ENCODE assay signal across 1 cellular context in the genomic region with DNA sequence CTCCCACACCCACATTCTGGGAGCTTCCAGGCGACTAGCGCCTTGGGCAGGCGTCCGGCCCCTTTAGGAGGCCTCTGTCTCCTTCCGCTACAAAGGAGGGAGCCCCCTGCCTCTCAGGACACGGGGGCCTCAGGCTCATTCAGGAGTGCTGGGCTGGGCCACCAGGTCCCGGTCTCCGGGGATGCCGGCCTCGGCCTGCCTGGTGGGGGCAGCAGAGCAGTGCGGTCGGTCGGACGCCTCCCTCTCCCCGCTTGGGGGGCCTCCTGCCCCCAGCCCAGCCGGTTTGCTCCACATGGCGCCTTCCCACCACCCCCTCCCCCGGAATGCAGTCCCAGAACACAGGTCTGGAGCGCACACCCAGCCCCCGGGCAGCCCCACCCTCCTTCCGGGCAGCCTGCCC.
TF ChIP-seq lines count a peak whose summit lies in the region.

No MANE protein-coding gene starts in this region.

TF ChIP-seq in HepG2, 621 proteins besides CTCF, POLR2A, EP300 and RAD21:
- TF ChIP-seq ZNF776 (CRISPR knock-in tag; IDR thresholded peaks at IDR 0.05) (no peak), NFIB (CRISPR knock-in tag; IDR thresholded peaks at IDR 0.05; ENCODE audit: borderline replicate concordance) (no peak), ZNF143 (CRISPR knock-in tag; IDR thresholded peaks at IDR 0.05) (no peak), SOX5 (CRISPR knock-in tag; IDR thresholded peaks at IDR 0.05; ENCODE audit: borderline replicate concordance) (no peak), KAT2B (IDR thresholded peaks at IDR 0.05; ENCODE audit: borderline replicate concordance, low read depth, low read length) (no peak), ZSCAN31 (CRISPR knock-in tag; IDR thresholded peaks at IDR 0.05; ENCODE audit: low read depth) (no peak), ZNF773 (CRISPR knock-in tag; IDR thresholded peaks at IDR 0.05; ENCODE audit: borderline replicate concordance) (no peak), ZBTB7B (CRISPR knock-in tag; IDR thresholded peaks at IDR 0.05) (no peak), ZFAT (CRISPR knock-in tag; conservative IDR thresholded peaks at IDR 0.05) (no peak), ZNF780A (CRISPR knock-in tag; IDR thresholded peaks at IDR 0.05) (no peak), RORA (CRISPR knock-in tag; IDR thresholded peaks at IDR 0.05) (no peak), DNMT3B (CRISPR knock-in tag; conservative IDR thresholded peaks at IDR 0.05) (no peak), ZNF207 (IDR thresholded peaks at IDR 0.05; ENCODE audit: borderline replicate concordance) (no peak), NKX3-1 (CRISPR knock-in tag; IDR thresholded peaks at IDR 0.05) (no peak)
- TF ChIP-seq, protein P1, sequence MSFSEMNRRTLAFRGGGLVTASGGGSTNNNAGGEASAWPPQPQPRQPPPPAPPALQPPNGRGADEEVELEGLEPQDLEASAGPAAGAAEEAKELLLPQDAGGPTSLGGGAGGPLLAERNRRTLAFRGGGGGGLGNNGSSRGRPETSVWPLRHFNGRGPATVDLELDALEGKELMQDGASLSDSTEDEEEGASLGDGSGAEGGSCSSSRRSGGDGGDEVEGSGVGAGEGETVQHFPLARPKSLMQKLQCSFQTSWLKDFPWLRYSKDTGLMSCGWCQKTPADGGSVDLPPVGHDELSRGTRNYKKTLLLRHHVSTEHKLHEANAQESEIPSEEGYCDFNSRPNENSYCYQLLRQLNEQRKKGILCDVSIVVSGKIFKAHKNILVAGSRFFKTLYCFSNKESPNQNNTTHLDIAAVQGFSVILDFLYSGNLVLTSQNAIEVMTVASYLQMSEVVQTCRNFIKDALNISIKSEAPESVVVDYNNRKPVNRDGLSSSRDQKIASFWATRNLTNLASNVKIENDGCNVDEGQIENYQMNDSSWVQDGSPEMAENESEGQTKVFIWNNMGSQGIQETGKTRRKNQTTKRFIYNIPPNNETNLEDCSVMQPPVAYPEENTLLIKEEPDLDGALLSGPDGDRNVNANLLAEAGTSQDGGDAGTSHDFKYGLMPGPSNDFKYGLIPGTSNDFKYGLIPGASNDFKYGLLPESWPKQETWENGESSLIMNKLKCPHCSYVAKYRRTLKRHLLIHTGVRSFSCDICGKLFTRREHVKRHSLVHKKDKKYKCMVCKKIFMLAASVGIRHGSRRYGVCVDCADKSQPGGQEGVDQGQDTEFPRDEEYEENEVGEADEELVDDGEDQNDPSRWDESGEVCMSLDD (CRISPR knock-in tag; IDR thresholded peaks at IDR 0.05; ENCODE audit: borderline replicate concordance), result no peak
- TF ChIP-seq, protein P2, sequence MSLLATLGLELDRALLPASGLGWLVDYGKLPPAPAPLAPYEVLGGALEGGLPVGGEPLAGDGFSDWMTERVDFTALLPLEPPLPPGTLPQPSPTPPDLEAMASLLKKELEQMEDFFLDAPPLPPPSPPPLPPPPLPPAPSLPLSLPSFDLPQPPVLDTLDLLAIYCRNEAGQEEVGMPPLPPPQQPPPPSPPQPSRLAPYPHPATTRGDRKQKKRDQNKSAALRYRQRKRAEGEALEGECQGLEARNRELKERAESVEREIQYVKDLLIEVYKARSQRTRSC (CRISPR knock-in tag; IDR thresholded peaks at IDR 0.05; ENCODE audit: low read depth), result no peak
- TF ChIP-seq, protein P3, sequence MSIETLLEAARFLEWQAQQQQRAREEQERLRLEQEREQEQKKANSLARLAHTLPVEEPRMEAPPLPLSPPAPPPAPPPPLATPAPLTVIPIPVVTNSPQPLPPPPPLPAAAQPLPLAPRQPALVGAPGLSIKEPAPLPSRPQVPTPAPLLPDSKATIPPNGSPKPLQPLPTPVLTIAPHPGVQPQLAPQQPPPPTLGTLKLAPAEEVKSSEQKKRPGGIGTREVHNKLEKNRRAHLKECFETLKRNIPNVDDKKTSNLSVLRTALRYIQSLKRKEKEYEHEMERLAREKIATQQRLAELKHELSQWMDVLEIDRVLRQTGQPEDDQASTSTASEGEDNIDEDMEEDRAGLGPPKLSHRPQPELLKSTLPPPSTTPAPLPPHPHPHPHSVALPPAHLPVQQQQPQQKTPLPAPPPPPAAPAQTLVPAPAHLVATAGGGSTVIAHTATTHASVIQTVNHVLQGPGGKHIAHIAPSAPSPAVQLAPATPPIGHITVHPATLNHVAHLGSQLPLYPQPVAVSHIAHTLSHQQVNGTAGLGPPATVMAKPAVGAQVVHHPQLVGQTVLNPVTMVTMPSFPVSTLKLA (IDR thresholded peaks at IDR 0.05), result no peak
- TF ChIP-seq, protein P4, sequence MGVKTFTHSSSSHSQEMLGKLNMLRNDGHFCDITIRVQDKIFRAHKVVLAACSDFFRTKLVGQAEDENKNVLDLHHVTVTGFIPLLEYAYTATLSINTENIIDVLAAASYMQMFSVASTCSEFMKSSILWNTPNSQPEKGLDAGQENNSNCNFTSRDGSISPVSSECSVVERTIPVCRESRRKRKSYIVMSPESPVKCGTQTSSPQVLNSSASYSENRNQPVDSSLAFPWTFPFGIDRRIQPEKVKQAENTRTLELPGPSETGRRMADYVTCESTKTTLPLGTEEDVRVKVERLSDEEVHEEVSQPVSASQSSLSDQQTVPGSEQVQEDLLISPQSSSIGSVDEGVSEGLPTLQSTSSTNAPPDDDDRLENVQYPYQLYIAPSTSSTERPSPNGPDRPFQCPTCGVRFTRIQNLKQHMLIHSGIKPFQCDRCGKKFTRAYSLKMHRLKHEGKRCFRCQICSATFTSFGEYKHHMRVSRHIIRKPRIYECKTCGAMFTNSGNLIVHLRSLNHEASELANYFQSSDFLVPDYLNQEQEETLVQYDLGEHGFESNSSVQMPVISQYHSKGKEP (CRISPR knock-in tag; IDR thresholded peaks at IDR 0.05), result no peak
- TF ChIP-seq, protein P5, sequence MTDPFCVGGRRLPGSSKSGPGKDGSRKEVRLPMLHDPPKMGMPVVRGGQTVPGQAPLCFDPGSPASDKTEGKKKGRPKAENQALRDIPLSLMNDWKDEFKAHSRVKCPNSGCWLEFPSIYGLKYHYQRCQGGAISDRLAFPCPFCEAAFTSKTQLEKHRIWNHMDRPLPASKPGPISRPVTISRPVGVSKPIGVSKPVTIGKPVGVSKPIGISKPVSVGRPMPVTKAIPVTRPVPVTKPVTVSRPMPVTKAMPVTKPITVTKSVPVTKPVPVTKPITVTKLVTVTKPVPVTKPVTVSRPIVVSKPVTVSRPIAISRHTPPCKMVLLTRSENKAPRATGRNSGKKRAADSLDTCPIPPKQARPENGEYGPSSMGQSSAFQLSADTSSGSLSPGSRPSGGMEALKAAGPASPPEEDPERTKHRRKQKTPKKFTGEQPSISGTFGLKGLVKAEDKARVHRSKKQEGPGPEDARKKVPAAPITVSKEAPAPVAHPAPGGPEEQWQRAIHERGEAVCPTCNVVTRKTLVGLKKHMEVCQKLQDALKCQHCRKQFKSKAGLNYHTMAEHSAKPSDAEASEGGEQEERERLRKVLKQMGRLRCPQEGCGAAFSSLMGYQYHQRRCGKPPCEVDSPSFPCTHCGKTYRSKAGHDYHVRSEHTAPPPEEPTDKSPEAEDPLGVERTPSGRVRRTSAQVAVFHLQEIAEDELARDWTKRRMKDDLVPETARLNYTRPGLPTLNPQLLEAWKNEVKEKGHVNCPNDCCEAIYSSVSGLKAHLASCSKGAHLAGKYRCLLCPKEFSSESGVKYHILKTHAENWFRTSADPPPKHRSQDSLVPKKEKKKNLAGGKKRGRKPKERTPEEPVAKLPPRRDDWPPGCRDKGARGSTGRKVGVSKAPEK (CRISPR knock-in tag; IDR thresholded peaks at IDR 0.05; ENCODE audit: borderline replicate concordance), result no peak
- TF ChIP-seq, protein P6, sequence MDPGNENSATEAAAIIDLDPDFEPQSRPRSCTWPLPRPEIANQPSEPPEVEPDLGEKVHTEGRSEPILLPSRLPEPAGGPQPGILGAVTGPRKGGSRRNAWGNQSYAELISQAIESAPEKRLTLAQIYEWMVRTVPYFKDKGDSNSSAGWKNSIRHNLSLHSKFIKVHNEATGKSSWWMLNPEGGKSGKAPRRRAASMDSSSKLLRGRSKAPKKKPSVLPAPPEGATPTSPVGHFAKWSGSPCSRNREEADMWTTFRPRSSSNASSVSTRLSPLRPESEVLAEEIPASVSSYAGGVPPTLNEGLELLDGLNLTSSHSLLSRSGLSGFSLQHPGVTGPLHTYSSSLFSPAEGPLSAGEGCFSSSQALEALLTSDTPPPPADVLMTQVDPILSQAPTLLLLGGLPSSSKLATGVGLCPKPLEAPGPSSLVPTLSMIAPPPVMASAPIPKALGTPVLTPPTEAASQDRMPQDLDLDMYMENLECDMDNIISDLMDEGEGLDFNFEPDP (CRISPR knock-in tag; conservative IDR thresholded peaks at IDR 0.05), result no peak
